Comparison of ENCODE assay signal across 8 cellular contexts in the genomic region with DNA sequence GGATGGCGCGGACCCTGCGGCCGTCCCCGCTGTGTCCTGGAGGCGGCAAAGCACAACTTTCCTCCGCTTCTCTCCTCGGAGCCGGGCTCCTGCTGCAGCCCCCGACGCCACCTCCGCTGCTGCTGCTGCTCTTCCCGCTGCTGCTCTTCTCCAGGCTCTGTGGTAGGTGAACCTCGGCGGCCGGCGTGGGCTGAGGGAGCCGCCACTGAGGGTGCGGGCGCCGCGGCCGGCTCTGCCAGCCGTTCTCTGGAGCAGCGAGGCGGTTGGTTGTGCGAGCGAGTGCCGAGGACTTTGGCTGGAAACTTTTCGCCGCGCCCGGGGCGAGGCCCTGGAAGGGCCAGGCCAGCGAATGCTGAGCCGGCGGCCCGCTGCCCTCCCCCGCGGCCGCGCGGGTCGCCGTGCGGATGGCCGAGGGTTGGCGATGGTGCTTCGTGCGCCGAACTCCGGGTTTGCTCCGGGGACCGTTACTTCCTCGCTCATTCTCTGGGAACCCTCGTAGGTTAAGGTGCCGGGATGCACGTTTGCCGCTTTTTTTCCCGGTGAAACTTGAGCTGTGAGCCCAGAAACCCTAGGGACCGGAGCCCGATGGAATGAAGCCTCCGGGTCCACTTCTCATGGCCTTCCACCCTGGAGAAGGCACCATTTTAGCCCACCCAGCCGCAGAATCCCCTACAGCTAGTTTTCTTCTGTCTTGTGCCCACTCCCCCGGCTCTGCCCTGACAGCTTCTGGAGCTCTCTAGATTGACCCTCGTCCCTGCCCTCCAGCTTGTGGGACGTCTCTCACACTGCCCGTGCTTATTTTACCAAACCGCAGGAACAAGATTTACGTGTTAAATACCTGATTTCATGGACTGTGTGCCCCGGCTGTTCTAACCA. TPM values are rescaled to one million over a fixed set of nuclear protein-coding genes. Genes with fewer than 3 reads are reported as not detected.
DNase-seq lines count a peak whose midpoint lies in the region; ATAC-seq, FAIRE-seq and TF ChIP-seq lines count a peak whose summit lies in the region.

No MANE protein-coding gene starts in this region.

- H2AFZ ChIP-seq in endothelial cell of umbilical vein (ENCODE audit: low read depth, low read length): peak overlapping the region; percentile 48

- peaks cover 7% of the 10 kb centered on the region for H4K20me1 ChIP-seq in endothelial cell of umbilical vein (replicated peaks; ENCODE audit: control insufficient read depth, extremely low read depth, insufficient read depth, low read length)

- no peak for FAIRE-seq in endothelial cell of umbilical vein (lab: Jason Lieb, UNC)

- peak overlapping the region; percentile 87 for H3K9ac ChIP-seq in endothelial cell of umbilical vein (replicated peaks; ENCODE audit: extremely low read depth, insufficient read depth, low read length)
- peak overlapping the region; percentile 70 for H3K9ac ChIP-seq in mucosa of stomach (ENCODE audit: low read length)

- H3K36me3 ChIP-seq in endothelial cell of umbilical vein (ENCODE audit: control insufficient read depth in 2 of 2, extremely low read depth in 1 of 2, insufficient read depth in 2 of 2, low read length in 2 of 2) (no peaks in the 10 kb centered on the region), mucosa of stomach (ENCODE audit: control insufficient read depth, insufficient read depth, low read length) (no peaks in the 10 kb centered on the region), thoracic aorta (no peaks in the 10 kb centered on the region)

- intact Hi-C loops in endothelial cell of umbilical vein (cut with micrococcal nuclease): no loop called here

- H3K27ac ChIP-seq in endothelial cell of umbilical vein (ENCODE audit: insufficient read depth, low read depth, low read length) (peak overlapping the region; percentile 67), thoracic aorta (peak overlapping the region; percentile 94)

- H3K9me3 ChIP-seq in endothelial cell of umbilical vein (replicated peaks; ENCODE audit: control insufficient read depth, insufficient read depth, low read length): no peaks in the 10 kb centered on the region
- H3K9me3 ChIP-seq in mucosa of stomach (ENCODE audit: control insufficient read depth, low read length): no peaks in the 10 kb centered on the region
- H3K9me3 ChIP-seq in thoracic aorta: no peaks in the 10 kb centered on the region

- ATAC-seq in GM19023 (IDR thresholded peaks at IDR 0.05; ENCODE audit: unreplicated experiment) (peak; percentile 25), HG03354 (IDR thresholded peaks at IDR 0.05; ENCODE audit: poor library complexity, severe bottlenecking, unreplicated experiment) (peak; percentile 35), thoracic aorta (ENCODE audit: insufficient number of reproducible peaks, low FRiP score, low read depth) (no peak)

- peaks cover 46% of the 10 kb centered on the region for H3K79me2 ChIP-seq in endothelial cell of umbilical vein (ENCODE audit: control insufficient read depth, insufficient read depth, low read length)

- H3K4me1 ChIP-seq in endothelial cell of umbilical vein (ENCODE audit: control insufficient read depth, extremely low read depth, insufficient read depth, low read length) (peaks cover 23% of the 10 kb centered on the region), mucosa of stomach (ENCODE audit: control insufficient read depth, insufficient read depth, low read length) (peaks cover 6% of the 10 kb centered on the region), thoracic aorta (ENCODE audit: control insufficient read depth in 1 of 2, low read depth in 2 of 2) (peaks cover 4 to 29% of the 10 kb centered on the region in 2 donors)

- POLR2A ChIA-PET in endothelial cell of umbilical vein (lab: Charles Lee): interaction anchor here (0.5 kb wide), 1 partner anchor 32 kb away, joined by 11 read pairs; no protein-coding TSS in a partner anchor

- H3K9me1 ChIP-seq in endothelial cell of umbilical vein (replicated peaks; ENCODE audit: control insufficient read depth, extremely low read depth, insufficient read depth, low read length): no peaks in the 10 kb centered on the region

- dilution Hi-C loops in endothelial cell of umbilical vein (cut with MboI; ENCODE audit: extremely low pct_ligation_motif_present, low sequenced_read_pairs): no loop called here

- CTCF ChIA-PET in endothelial cell of umbilical vein (lab: Charles Lee): interaction anchor here (3.2 kb wide), 1 partner anchor 758 kb away, joined by 11 read pairs; no protein-coding TSS in a partner anchor

- no peaks in the 10 kb centered on the region for H3K27me3 ChIP-seq in endothelial cell of umbilical vein (ENCODE audit: control insufficient read depth in 2 of 2, insufficient read depth in 2 of 2, low read length in 2 of 2)
- no peaks in the 10 kb centered on the region for H3K27me3 ChIP-seq in mucosa of stomach (ENCODE audit: control insufficient read depth, insufficient read depth, low read length)
- no peaks in the 10 kb centered on the region for H3K27me3 ChIP-seq in thoracic aorta (replicated peaks; ENCODE audit: insufficient read depth)

- no TSS peak for BruUV-seq in endothelial cell of umbilical vein (replicated peaks; lab: Mats Ljungman, UMichigan)

- DNase-seq in 8988T (peak; percentile 15), endothelial cell of umbilical vein (ENCODE audit: low read depth, low spot score) (peak; percentile 37), thoracic aorta (ENCODE audit: low spot score) (no peak), activated gamma-delta T cell (lab: John Stamatoyannopoulos, UW) (no peak)
- peak; percentile 46 for DNase-seq in activated CD4-positive, CD25-positive, alpha-beta regulatory T cell treated with anti-CD3 and anti-CD28 coated beads, Interleukin-2, amount 50 U/mL, for 72 hours

- TF ChIP-seq CTCF in endothelial cell of umbilical vein (IDR thresholded peaks at IDR 0.05; ENCODE audit: extremely low read depth in 1 of 2, insufficient read depth in 1 of 2, low read depth in 1 of 2, low read length in 2 of 2) (no peak), thoracic aorta (IDR thresholded peaks at IDR 0.05) (no peak)

- peak overlapping the region; percentile 89 for H3K4me2 ChIP-seq in endothelial cell of umbilical vein (ENCODE audit: insufficient read depth, low read length)

- H3K4me3 ChIP-seq in endothelial cell of umbilical vein (replicated peaks in 1 of 3; ENCODE audit: insufficient read depth in 1 of 3, low read depth in 1 of 3, low read length in 3 of 3) (peak overlapping the region; percentile 51 to 96 (median 66)), mucosa of stomach (ENCODE audit: low read length) (peak overlapping the region; percentile 57), thoracic aorta (peak overlapping the region; percentile 77)

- TF ChIP-seq POLR2A in endothelial cell of umbilical vein (IDR thresholded peaks at IDR 0.05; ENCODE audit: low read depth, low read length): no peak

TF ChIP-seq in endothelial cell of umbilical vein, 7 proteins besides CTCF, POLR2A, EP300 and RAD21:
- TF ChIP-seq EZH2 (IDR thresholded peaks at IDR 0.05; ENCODE audit: borderline replicate concordance, low read depth, low read length, severe bottlenecking): no peak
- TF ChIP-seq FOS (IDR thresholded peaks at IDR 0.05; ENCODE audit: borderline replicate concordance, insufficient read depth, low read length): no peak
- TF ChIP-seq GATA2 (IDR thresholded peaks at IDR 0.05; ENCODE audit: insufficient read depth, insufficient read length, low read depth, low read length): no peak
TF ChIP-seq in endothelial cell of umbilical vein: peak in this region for 0.

RNA-seq across cellular contexts. Expression of a gene that starts 0.6 kb away (rescaled TPM):
- total RNA-seq in endothelial cell of umbilical vein (26.9 and 32.6 TPM in 2 replicates), thoracic aorta (10 to 100 TPM; 37.1 to 42.2 TPM)
- 10.1 and 14.3 TPM in 2 replicates for polyA plus RNA-seq in endothelial cell of umbilical vein
- 12.4 and 13.5 TPM in 2 replicates for polyA plus RNA-seq in endothelial cell of umbilical vein (2011; cell fraction: cytosol; rRNA removed)
- 17.8 and 18.3 TPM in 2 replicates for polyA plus RNA-seq in endothelial cell of umbilical vein (2011; cell fraction: nucleus; rRNA removed)
- polyA plus RNA-seq in endothelial cell of umbilical vein (2012): 14.2 and 17.6 TPM in 2 replicates
- polyA minus RNA-seq in endothelial cell of umbilical vein: 43.8 and 58.1 TPM in 2 replicates
- polyA minus RNA-seq in endothelial cell of umbilical vein (2011; cell fraction: cytosol; rRNA and poly(A)+ RNA removed): 18.0 TPM
- polyA minus RNA-seq in endothelial cell of umbilical vein (2011; cell fraction: nucleus; rRNA and poly(A)+ RNA removed): 106 and 116 TPM in 2 replicates

Comparison
In these comparisons a context has a peak if more than half of its experiments do, and no peak if none do; other contexts are left out.
1. DNase-seq: peak in 8988T (single experiment), activated CD4-positive, CD25-positive, alpha-beta regulatory T cell treated with anti-CD3 and anti-CD28 coated beads, Interleukin-2, amount 50 U/mL, for 72 hours (single experiment) and endothelial cell of umbilical vein (single experiment); none in thoracic aorta (single experiment) and activated gamma-delta T cell (single experiment).
2. Peak in every context shown above with its lines, with median percentiles within 50 percentile points of each other: H3K4me3 ChIP-seq.